1 cellular context compared by ENCODE assay signal in the genomic region with DNA sequence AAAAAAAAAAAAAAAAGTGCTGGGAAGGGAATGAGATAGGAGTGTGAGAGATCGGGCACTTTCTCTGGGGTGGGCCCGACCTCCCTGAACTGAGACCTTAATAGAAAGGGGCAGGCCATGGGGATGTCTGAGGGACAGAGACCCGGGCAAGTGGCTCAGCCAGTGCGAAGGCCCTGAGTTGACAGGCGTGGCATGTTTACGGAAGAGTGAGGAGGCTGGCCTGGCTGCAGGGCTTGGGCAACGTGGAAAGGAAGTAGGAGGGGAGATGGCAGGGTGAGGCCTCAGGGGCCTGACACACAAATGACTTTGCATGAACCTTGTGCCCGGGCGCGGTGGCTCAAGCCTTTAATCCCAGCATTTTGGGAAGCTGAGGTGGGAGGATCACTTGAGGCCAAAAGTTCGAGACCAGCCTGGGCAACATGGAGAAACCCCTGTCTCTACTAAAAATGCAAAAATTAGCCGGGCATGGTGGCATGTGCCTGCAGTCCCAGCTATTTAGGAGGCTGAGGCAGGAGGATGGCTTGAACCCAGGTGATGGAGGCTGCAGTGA.
TF ChIP-seq lines count a peak whose summit lies in the region.

No MANE protein-coding gene starts in this region.

TF ChIP-seq in HepG2, 621 proteins besides CTCF, POLR2A, EP300 and RAD21 (continued from another document and continues in another):
- TF ChIP-seq ZNF607 (CRISPR knock-in tag; IDR thresholded peaks at IDR 0.05; ENCODE audit: borderline replicate concordance) (no peak), ZBTB3 (CRISPR knock-in tag; IDR thresholded peaks at IDR 0.05; ENCODE audit: borderline replicate concordance, low read depth) (no peak), ZNF792 (CRISPR knock-in tag; IDR thresholded peaks at IDR 0.05) (peak; percentile 41; the same call in 1 of the 2 replicates), RAD51 (IDR thresholded peaks at IDR 0.05; ENCODE audit: borderline replicate concordance) (no peak), KMT2A (CRISPR knock-in tag; IDR thresholded peaks at IDR 0.05) (0 out of 2 replicates have a peak, but pooled peaks have one; percentile 57), DR1 (CRISPR knock-in tag; IDR thresholded peaks at IDR 0.05) (no peak), ZNF3 (CRISPR knock-in tag; IDR thresholded peaks at IDR 0.05) (peak; percentile 78), ZSCAN31 (CRISPR knock-in tag; IDR thresholded peaks at IDR 0.05; ENCODE audit: low read depth) (no peak), AGO2 (optimal IDR thresholded peaks at IDR 0.05; ENCODE audit: low read depth, low read length) (no peak), WIZ (CRISPR knock-in tag; IDR thresholded peaks at IDR 0.05) (no peak), KLF11 (CRISPR knock-in tag; IDR thresholded peaks at IDR 0.05) (no peak), ETV5 (CRISPR knock-in tag; IDR thresholded peaks at IDR 0.05; ENCODE audit: borderline replicate concordance) (peak; percentile 95), PTBP1 (IDR thresholded peaks at IDR 0.05; ENCODE audit: low read depth, low read length, poor library complexity, severe bottlenecking) (no peak), ZNF616 (CRISPR knock-in tag; IDR thresholded peaks at IDR 0.05; ENCODE audit: low read depth) (no peak; the same call in 1 of the 2 replicates), ERF (CRISPR knock-in tag; IDR thresholded peaks at IDR 0.05) (peak; percentile 81; the same call in 1 of the 2 replicates), SCMH1 (CRISPR knock-in tag; IDR thresholded peaks at IDR 0.05; ENCODE audit: borderline replicate concordance) (no peak), ZNF121 (CRISPR knock-in tag; IDR thresholded peaks at IDR 0.05) (no peak), NR2F6 (IDR thresholded peaks at IDR 0.05) (peak; percentile 49; the same call in 1 of the 2 replicates), NR2F6 (CRISPR knock-in tag; IDR thresholded peaks at IDR 0.05) (peak; percentile 83), NCOA5 (CRISPR knock-in tag; IDR thresholded peaks at IDR 0.05) (no peak), KLF16 (CRISPR knock-in tag; IDR thresholded peaks at IDR 0.05) (0 out of 4 replicates have a peak, but pooled peaks of 1 of the 2 experiments have one; percentile 21), YEATS4 (CRISPR knock-in tag; IDR thresholded peaks at IDR 0.05; ENCODE audit: borderline replicate concordance) (peak; percentile 74; the same call in 1 of the 2 replicates), REL (CRISPR knock-in tag; conservative IDR thresholded peaks at IDR 0.05) (no peak), HHEX (CRISPR knock-in tag; IDR thresholded peaks at IDR 0.05) (no peak), SAP130 (CRISPR knock-in tag; IDR thresholded peaks at IDR 0.05; ENCODE audit: low read depth) (peak; percentile 98)
- TF ChIP-seq, protein P1, sequence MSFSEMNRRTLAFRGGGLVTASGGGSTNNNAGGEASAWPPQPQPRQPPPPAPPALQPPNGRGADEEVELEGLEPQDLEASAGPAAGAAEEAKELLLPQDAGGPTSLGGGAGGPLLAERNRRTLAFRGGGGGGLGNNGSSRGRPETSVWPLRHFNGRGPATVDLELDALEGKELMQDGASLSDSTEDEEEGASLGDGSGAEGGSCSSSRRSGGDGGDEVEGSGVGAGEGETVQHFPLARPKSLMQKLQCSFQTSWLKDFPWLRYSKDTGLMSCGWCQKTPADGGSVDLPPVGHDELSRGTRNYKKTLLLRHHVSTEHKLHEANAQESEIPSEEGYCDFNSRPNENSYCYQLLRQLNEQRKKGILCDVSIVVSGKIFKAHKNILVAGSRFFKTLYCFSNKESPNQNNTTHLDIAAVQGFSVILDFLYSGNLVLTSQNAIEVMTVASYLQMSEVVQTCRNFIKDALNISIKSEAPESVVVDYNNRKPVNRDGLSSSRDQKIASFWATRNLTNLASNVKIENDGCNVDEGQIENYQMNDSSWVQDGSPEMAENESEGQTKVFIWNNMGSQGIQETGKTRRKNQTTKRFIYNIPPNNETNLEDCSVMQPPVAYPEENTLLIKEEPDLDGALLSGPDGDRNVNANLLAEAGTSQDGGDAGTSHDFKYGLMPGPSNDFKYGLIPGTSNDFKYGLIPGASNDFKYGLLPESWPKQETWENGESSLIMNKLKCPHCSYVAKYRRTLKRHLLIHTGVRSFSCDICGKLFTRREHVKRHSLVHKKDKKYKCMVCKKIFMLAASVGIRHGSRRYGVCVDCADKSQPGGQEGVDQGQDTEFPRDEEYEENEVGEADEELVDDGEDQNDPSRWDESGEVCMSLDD (CRISPR knock-in tag; IDR thresholded peaks at IDR 0.05; ENCODE audit: borderline replicate concordance), result no peak
- TF ChIP-seq, protein P2, sequence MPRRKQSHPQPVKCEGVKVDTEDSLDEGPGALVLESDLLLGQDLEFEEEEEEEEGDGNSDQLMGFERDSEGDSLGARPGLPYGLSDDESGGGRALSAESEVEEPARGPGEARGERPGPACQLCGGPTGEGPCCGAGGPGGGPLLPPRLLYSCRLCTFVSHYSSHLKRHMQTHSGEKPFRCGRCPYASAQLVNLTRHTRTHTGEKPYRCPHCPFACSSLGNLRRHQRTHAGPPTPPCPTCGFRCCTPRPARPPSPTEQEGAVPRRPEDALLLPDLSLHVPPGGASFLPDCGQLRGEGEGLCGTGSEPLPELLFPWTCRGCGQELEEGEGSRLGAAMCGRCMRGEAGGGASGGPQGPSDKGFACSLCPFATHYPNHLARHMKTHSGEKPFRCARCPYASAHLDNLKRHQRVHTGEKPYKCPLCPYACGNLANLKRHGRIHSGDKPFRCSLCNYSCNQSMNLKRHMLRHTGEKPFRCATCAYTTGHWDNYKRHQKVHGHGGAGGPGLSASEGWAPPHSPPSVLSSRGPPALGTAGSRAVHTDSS (CRISPR knock-in tag; conservative IDR thresholded peaks at IDR 0.05), result no peak
- TF ChIP-seq, protein P3, sequence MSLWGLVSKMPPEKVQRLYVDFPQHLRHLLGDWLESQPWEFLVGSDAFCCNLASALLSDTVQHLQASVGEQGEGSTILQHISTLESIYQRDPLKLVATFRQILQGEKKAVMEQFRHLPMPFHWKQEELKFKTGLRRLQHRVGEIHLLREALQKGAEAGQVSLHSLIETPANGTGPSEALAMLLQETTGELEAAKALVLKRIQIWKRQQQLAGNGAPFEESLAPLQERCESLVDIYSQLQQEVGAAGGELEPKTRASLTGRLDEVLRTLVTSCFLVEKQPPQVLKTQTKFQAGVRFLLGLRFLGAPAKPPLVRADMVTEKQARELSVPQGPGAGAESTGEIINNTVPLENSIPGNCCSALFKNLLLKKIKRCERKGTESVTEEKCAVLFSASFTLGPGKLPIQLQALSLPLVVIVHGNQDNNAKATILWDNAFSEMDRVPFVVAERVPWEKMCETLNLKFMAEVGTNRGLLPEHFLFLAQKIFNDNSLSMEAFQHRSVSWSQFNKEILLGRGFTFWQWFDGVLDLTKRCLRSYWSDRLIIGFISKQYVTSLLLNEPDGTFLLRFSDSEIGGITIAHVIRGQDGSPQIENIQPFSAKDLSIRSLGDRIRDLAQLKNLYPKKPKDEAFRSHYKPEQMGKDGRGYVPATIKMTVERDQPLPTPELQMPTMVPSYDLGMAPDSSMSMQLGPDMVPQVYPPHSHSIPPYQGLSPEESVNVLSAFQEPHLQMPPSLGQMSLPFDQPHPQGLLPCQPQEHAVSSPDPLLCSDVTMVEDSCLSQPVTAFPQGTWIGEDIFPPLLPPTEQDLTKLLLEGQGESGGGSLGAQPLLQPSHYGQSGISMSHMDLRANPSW (CRISPR knock-in tag; IDR thresholded peaks at IDR 0.05; ENCODE audit: borderline replicate concordance), result no peak
- TF ChIP-seq, protein P4, sequence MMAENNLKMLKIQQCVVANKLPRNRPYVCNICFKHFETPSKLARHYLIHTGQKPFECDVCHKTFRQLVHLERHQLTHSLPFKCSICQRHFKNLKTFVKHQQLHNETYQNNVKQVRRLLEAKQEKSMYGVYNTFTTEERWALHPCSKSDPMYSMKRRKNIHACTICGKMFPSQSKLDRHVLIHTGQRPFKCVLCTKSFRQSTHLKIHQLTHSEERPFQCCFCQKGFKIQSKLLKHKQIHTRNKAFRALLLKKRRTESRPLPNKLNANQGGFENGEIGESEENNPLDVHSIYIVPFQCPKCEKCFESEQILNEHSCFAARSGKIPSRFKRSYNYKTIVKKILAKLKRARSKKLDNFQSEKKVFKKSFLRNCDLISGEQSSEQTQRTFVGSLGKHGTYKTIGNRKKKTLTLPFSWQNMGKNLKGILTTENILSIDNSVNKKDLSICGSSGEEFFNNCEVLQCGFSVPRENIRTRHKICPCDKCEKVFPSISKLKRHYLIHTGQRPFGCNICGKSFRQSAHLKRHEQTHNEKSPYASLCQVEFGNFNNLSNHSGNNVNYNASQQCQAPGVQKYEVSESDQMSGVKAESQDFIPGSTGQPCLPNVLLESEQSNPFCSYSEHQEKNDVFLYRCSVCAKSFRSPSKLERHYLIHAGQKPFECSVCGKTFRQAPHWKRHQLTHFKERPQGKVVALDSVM (CRISPR knock-in tag; IDR thresholded peaks at IDR 0.05), result peak; percentile 96
- TF ChIP-seq, protein P5, sequence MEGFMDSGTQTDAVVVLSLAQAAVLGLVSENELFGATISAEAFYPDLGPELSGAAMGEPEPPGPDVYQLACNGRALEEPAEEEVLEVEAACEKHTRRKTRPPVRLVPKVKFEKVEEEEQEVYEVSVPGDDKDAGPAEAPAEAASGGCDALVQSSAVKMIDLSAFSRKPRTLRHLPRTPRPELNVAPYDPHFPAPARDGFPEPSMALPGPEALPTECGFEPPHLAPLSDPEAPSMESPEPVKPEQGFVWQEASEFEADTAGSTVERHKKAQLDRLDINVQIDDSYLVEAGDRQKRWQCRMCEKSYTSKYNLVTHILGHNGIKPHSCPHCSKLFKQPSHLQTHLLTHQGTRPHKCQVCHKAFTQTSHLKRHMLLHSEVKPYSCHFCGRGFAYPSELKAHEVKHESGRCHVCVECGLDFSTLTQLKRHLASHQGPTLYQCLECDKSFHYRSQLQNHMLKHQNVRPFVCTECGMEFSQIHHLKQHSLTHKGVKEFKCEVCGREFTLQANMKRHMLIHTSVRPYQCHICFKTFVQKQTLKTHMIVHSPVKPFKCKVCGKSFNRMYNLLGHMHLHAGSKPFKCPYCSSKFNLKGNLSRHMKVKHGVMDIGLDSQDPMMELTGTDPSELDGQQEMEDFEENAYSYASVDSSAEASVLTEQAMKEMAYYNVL (CRISPR knock-in tag; IDR thresholded peaks at IDR 0.05; ENCODE audit: borderline replicate concordance), result no peak
- TF ChIP-seq, protein P6, sequence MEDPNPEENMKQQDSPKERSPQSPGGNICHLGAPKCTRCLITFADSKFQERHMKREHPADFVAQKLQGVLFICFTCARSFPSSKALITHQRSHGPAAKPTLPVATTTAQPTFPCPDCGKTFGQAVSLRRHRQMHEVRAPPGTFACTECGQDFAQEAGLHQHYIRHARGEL (CRISPR knock-in tag; IDR thresholded peaks at IDR 0.05), result no peak
- TF ChIP-seq, protein P7, sequence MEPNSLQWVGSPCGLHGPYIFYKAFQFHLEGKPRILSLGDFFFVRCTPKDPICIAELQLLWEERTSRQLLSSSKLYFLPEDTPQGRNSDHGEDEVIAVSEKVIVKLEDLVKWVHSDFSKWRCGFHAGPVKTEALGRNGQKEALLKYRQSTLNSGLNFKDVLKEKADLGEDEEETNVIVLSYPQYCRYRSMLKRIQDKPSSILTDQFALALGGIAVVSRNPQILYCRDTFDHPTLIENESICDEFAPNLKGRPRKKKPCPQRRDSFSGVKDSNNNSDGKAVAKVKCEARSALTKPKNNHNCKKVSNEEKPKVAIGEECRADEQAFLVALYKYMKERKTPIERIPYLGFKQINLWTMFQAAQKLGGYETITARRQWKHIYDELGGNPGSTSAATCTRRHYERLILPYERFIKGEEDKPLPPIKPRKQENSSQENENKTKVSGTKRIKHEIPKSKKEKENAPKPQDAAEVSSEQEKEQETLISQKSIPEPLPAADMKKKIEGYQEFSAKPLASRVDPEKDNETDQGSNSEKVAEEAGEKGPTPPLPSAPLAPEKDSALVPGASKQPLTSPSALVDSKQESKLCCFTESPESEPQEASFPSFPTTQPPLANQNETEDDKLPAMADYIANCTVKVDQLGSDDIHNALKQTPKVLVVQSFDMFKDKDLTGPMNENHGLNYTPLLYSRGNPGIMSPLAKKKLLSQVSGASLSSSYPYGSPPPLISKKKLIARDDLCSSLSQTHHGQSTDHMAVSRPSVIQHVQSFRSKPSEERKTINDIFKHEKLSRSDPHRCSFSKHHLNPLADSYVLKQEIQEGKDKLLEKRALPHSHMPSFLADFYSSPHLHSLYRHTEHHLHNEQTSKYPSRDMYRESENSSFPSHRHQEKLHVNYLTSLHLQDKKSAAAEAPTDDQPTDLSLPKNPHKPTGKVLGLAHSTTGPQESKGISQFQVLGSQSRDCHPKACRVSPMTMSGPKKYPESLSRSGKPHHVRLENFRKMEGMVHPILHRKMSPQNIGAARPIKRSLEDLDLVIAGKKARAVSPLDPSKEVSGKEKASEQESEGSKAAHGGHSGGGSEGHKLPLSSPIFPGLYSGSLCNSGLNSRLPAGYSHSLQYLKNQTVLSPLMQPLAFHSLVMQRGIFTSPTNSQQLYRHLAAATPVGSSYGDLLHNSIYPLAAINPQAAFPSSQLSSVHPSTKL (CRISPR knock-in tag; IDR thresholded peaks at IDR 0.05), result peak; percentile 67
